In genomic region chr5:31880460-31880859, GRCh38 we compare ENCODE assay signal across 20 cellular contexts.
DNase-seq lines count a peak whose midpoint lies in the region; ATAC-seq and TF ChIP-seq lines count a peak whose summit lies in the region.
"Had no signal": no experiment of that assay in that cellular context is flagged by ENCODE, and none has a peak within 500 bp of the region (broad histone marks: within the 10 kb centered on the region; RNA-seq: fewer than 3 reads in every experiment).

No MANE protein-coding gene starts in this region.

- H3K27ac ChIP-seq in prostate gland (no peak overlapping the region), tibial nerve (peak overlapping the region in 3 of 4 donors; percentile 69 to 90 (median 75))
- H3K27ac ChIP-seq: A549, GM23248 had no signal

- in situ Hi-C loops in SK-MEL-5 (cut with HindIII; ENCODE audit: low pct_unique_long_range_greater_than_20kb, low sequenced_read_pairs) = no loop called here

- no peaks in the 10 kb centered on the region for H3K4me1 Mint-ChIP-seq in central memory CD8-positive, alpha-beta T cell
- no peaks in the 10 kb centered on the region for H3K4me1 Mint-ChIP-seq in T-helper 17 cell
- H3K4me1 Mint-ChIP-seq: CD4-positive, alpha-beta memory T cell had no signal

- no peak for TF ChIP-seq POLR2A in prostate gland (IDR thresholded peaks at IDR 0.05)
- no peak for TF ChIP-seq POLR2A in tibial nerve (IDR thresholded peaks at IDR 0.05)

- H3K36me3 Mint-ChIP-seq in central memory CD8-positive, alpha-beta T cell (ENCODE audit: insufficient read depth) = no peaks in the 10 kb centered on the region
- H3K36me3 Mint-ChIP-seq in T-helper 17 cell (ENCODE audit: low read depth) = no peaks in the 10 kb centered on the region
- H3K36me3 Mint-ChIP-seq: CD4-positive, alpha-beta memory T cell had no signal

- no peaks in the 10 kb centered on the region for H3K9me3 Mint-ChIP-seq in central memory CD8-positive, alpha-beta T cell
- H3K9me3 Mint-ChIP-seq: CD4-positive, alpha-beta memory T cell had no signal

- H3K36me3 ChIP-seq in prostate gland (no peaks in the 10 kb centered on the region), tibial nerve (no peaks in the 10 kb centered on the region)

- TF ChIP-seq CTCF in prostate gland (IDR thresholded peaks at IDR 0.05) (no peak), tibial nerve (IDR thresholded peaks at IDR 0.05) (no peak), foreskin fibroblast (IDR thresholded peaks at IDR 0.05; ENCODE audit: low read depth, low read length) (no peak)

- H3K4me3 ChIP-seq in prostate gland (no peak overlapping the region), tibial nerve (no peak overlapping the region), foreskin fibroblast (ENCODE audit: low read depth in 1 of 2, low read length in 2 of 2) (no peak overlapping the region)
- H3K4me3 ChIP-seq: A549, GM23248 had no signal

- 37% methylated on average over 3 of the region's 3 CpGs for WGBS in prostate gland
- 20 to 29% methylated on average over 2 to 3 of the region's 3 CpGs for WGBS in tibial nerve, 2 donors

- peak overlapping the region; percentile 59 for H3K27ac Mint-ChIP-seq in central memory CD8-positive, alpha-beta T cell (ENCODE audit: low read depth)
- no peak overlapping the region for H3K27ac Mint-ChIP-seq in T-helper 17 cell
- H3K27ac Mint-ChIP-seq: CD4-positive, alpha-beta memory T cell had no signal

- no peak overlapping the region for H3K4me3 Mint-ChIP-seq in central memory CD8-positive, alpha-beta T cell
- no peak overlapping the region for H3K4me3 Mint-ChIP-seq in T-helper 17 cell
- H3K4me3 Mint-ChIP-seq: CD4-positive, alpha-beta memory T cell had no signal

- peak; percentile 11 to 50 for TF ChIP-seq EP300 in tibial nerve (IDR thresholded peaks at IDR 0.05)

- no peaks in the 10 kb centered on the region for H3K9me3 ChIP-seq in prostate gland
- no peaks in the 10 kb centered on the region for H3K9me3 ChIP-seq in tibial nerve
- H3K9me3 ChIP-seq in T-helper 17 cell (ENCODE audit: control insufficient read depth, low read length, poor library complexity, severe bottlenecking) = no peaks in the 10 kb centered on the region
- H3K9me3 ChIP-seq: A549, Caco-2 had no signal

- no peaks in the 10 kb centered on the region for H3K4me1 ChIP-seq in prostate gland (replicated peaks)
- peaks cover 0 to 58% (median 3%) of the 10 kb centered on the region in 4 donors for H3K4me1 ChIP-seq in tibial nerve
- H3K4me1 ChIP-seq: A549, Caco-2 had no signal

- H3K27me3 Mint-ChIP-seq in central memory CD8-positive, alpha-beta T cell = no peaks in the 10 kb centered on the region
- H3K27me3 Mint-ChIP-seq in T-helper 17 cell = no peaks in the 10 kb centered on the region

- DNase-seq in SK-MEL-5 (ENCODE audit: low read depth, low spot score) (peak; percentile 21), prostate gland (ENCODE audit: low spot score) (peak; percentile 53), tibial nerve (ENCODE audit: low spot score in 2 of 2) (no peak), hippocampal formation (lab: John Stamatoyannopoulos, UW) (no peak), foreskin fibroblast (no peak), T-helper 17 cell (no peak)
- no peak for DNase-seq in central memory CD8-positive, alpha-beta T cell (ENCODE audit: low spot score in 2 of 2)
- DNase-seq: 8988T; ACHN; C1 segment of cervical spinal cord; Caco-2; CD4-positive, alpha-beta memory T cell; DMS 273 treated with DMSO at 0.1 percent for 48 hours; DMS53; DMS79 treated with DMSO at 0.1 percent for 48 hours; GF-D8; GM23248; H7; HCEC 1CT had no signal

- no peak for ATAC-seq in central memory CD8-positive, alpha-beta T cell (replicated peaks; ENCODE audit: extremely low read depth, poor library complexity, severe bottlenecking)
- ATAC-seq in T-helper 17 cell = no peak
- ATAC-seq: A549 had no signal

- H3K27me3 ChIP-seq in prostate gland (replicated peaks; ENCODE audit: insufficient read depth) (no peaks in the 10 kb centered on the region), tibial nerve (no peaks in the 10 kb centered on the region)

- intact Hi-C loops in prostate gland (cut with DNase I) = no loop called here

Comparison
In these comparisons a context has a peak if more than half of its experiments do, and no peak if none do; other contexts are left out.
1. DNase-seq: peak in SK-MEL-5 (single experiment) and prostate gland (single experiment); none in central memory CD8-positive, alpha-beta T cell (0 of 2), tibial nerve (0 of 2), hippocampal formation (0 of 2), foreskin fibroblast (0 of 2) and T-helper 17 cell (0 of 3).
2. H3K27ac ChIP-seq: peak in tibial nerve (3 of 4); none in prostate gland (0 of 2).